ENCODE assay signal across 16 cellular contexts in genomic region chr12:105166736-105167135, GRCh38. TPM values are rescaled to one million over a fixed set of nuclear protein-coding genes. Genes with fewer than 3 reads are reported as not detected.
DNase-seq lines count a peak whose midpoint lies in the region; ATAC-seq and TF ChIP-seq lines count a peak whose summit lies in the region.
"Had no signal": no experiment of that assay in that cellular context is flagged by ENCODE, and none has a peak within 500 bp of the region (broad histone marks: within the 10 kb centered on the region; RNA-seq: fewer than 3 reads in every experiment).

No MANE protein-coding gene starts in this region.

- no peaks in the 10 kb centered on the region for H3K4me1 Mint-ChIP-seq in activated T-cell treated with anti-CD3 and anti-CD28 coated beads, Interleukin-2, amount 50 U/mL, for 72 hours (ENCODE audit: low read depth)
- no peaks in the 10 kb centered on the region for H3K4me1 Mint-ChIP-seq in activated T-cell treated with anti-CD3 and anti-CD28 coated beads, Interleukin-2, amount 50 U/mL, for 4 hours (ENCODE audit: low read depth)
- H3K4me1 Mint-ChIP-seq in activated B cell treated with CpG ODN at 0.5 μM for 24 hours = no peaks in the 10 kb centered on the region
- H3K4me1 Mint-ChIP-seq in neural progenitor cell = peaks cover 2% of the 10 kb centered on the region
- H3K4me1 Mint-ChIP-seq in stimulated activated naive B cell treated with anti-CD40 and anti-IgM and Interleukin-4, amounts not matched to agents 10 μg/mL and 1 μg/mL and 100 μg/mL, for 72 hours = no peaks in the 10 kb centered on the region
- H3K4me1 Mint-ChIP-seq: CD4-positive, alpha-beta memory T cell had no signal

- H3K4me3 Mint-ChIP-seq in activated T-cell treated with anti-CD3 and anti-CD28 coated beads, Interleukin-2, amount 50 U/mL, for 72 hours = no peak overlapping the region
- no peak overlapping the region for H3K4me3 Mint-ChIP-seq in activated T-cell treated with anti-CD3 and anti-CD28 coated beads, Interleukin-2, amount 50 U/mL, for 4 hours
- H3K4me3 Mint-ChIP-seq in activated B cell treated with CpG ODN at 0.5 μM for 24 hours (no peak overlapping the region), neural progenitor cell (no peak overlapping the region)
- H3K4me3 Mint-ChIP-seq in stimulated activated naive B cell treated with anti-CD40 and anti-IgM and Interleukin-4, amounts not matched to agents 10 μg/mL and 1 μg/mL and 100 μg/mL, for 72 hours = no peak overlapping the region
- H3K4me3 Mint-ChIP-seq: CD4-positive, alpha-beta memory T cell had no signal

- peaks cover 1 to 15% of the 10 kb centered on the region in 2 donors for H3K36me3 Mint-ChIP-seq in activated T-cell treated with anti-CD3 and anti-CD28 coated beads, Interleukin-2, amount 50 U/mL, for 72 hours (ENCODE audit: insufficient read depth in 2 of 2)
- peaks cover 31% of the 10 kb centered on the region for H3K36me3 Mint-ChIP-seq in activated T-cell treated with anti-CD3 and anti-CD28 coated beads, Interleukin-2, amount 50 U/mL, for 4 hours (ENCODE audit: insufficient read depth)
- H3K36me3 Mint-ChIP-seq in activated B cell treated with CpG ODN at 0.5 μM for 24 hours (ENCODE audit: low read depth) (peaks cover 79% of the 10 kb centered on the region), neural progenitor cell (peaks cover 23% of the 10 kb centered on the region)
- peaks cover 9 to 28% of the 10 kb centered on the region in 2 donors for H3K36me3 Mint-ChIP-seq in stimulated activated naive B cell treated with anti-CD40 and anti-IgM and Interleukin-4, amounts not matched to agents 10 μg/mL and 1 μg/mL and 100 μg/mL, for 72 hours

- H3K4me1 ChIP-seq in neural progenitor cell = no peaks in the 10 kb centered on the region

- H3K27me3 Mint-ChIP-seq in activated T-cell treated with anti-CD3 and anti-CD28 coated beads, Interleukin-2, amount 50 U/mL, for 72 hours (ENCODE audit: low read depth) = no peaks in the 10 kb centered on the region
- no peaks in the 10 kb centered on the region for H3K27me3 Mint-ChIP-seq in activated T-cell treated with anti-CD3 and anti-CD28 coated beads, Interleukin-2, amount 50 U/mL, for 4 hours (ENCODE audit: low read depth)
- H3K27me3 Mint-ChIP-seq in activated B cell treated with CpG ODN at 0.5 μM for 24 hours (no peaks in the 10 kb centered on the region), neural progenitor cell (ENCODE audit: insufficient read depth, low read depth) (no peaks in the 10 kb centered on the region)
- H3K27me3 Mint-ChIP-seq in stimulated activated naive B cell treated with anti-CD40 and anti-IgM and Interleukin-4, amounts not matched to agents 10 μg/mL and 1 μg/mL and 100 μg/mL, for 72 hours = no peaks in the 10 kb centered on the region
- H3K27me3 Mint-ChIP-seq: CD4-positive, alpha-beta memory T cell had no signal

- intact Hi-C loops in activated B cell treated with CpG ODN at 0.5 μM for 24 hours (cut with micrococcal nuclease) = no loop called here

- DNase-seq in activated T-cell treated with anti-CD3 and anti-CD28 coated beads, Interleukin-2, amount 50 U/mL, for 72 hours = no peak
- DNase-seq in activated T-cell treated with anti-CD3 and anti-CD28 coated beads, Interleukin-2, amount 50 U/mL, for 4 hours = no peak
- DNase-seq in activated B cell treated with CpG ODN at 0.5 μM for 24 hours (no peak), fibroblast of pulmonary artery (ENCODE audit: low read depth) (peak; percentile 26), stromal cell of bone marrow (ENCODE audit: low read depth) (peak; percentile 6), neural progenitor cell (ENCODE audit: low spot score) (no peak)
- DNase-seq in stimulated activated naive B cell treated with anti-CD40 and anti-IgM and Interleukin-4, amounts not matched to agents 10 μg/mL and 1 μg/mL and 100 μg/mL, for 72 hours = no peak
- DNase-seq: CD4-positive, alpha-beta memory T cell; GF-D8; MM.1S; NCI-H1105; NCI-H1694 treated with DMSO at 0.1 percent for 48 hours; NCI-H69; NK-92 treated with Interleukin-12 subunit alpha and Interleukin-12 subunit beta, amount 100 ng/mL, for 24 hours had no signal

- H2AFZ ChIP-seq in neural progenitor cell (replicated peaks) = no peak overlapping the region

- H3K9me3 Mint-ChIP-seq in activated T-cell treated with anti-CD3 and anti-CD28 coated beads, Interleukin-2, amount 50 U/mL, for 72 hours = no peaks in the 10 kb centered on the region
- no peaks in the 10 kb centered on the region for H3K9me3 Mint-ChIP-seq in activated T-cell treated with anti-CD3 and anti-CD28 coated beads, Interleukin-2, amount 50 U/mL, for 4 hours
- no peaks in the 10 kb centered on the region for H3K9me3 Mint-ChIP-seq in activated B cell treated with CpG ODN at 0.5 μM for 24 hours
- no peaks in the 10 kb centered on the region for H3K9me3 Mint-ChIP-seq in neural progenitor cell
- no peaks in the 10 kb centered on the region for H3K9me3 Mint-ChIP-seq in stimulated activated naive B cell treated with anti-CD40 and anti-IgM and Interleukin-4, amounts not matched to agents 10 μg/mL and 1 μg/mL and 100 μg/mL, for 72 hours
- H3K9me3 Mint-ChIP-seq: CD4-positive, alpha-beta memory T cell had no signal

- no peaks in the 10 kb centered on the region for H3K9me3 ChIP-seq in neural progenitor cell (ENCODE audit: low read depth)

- no peaks in the 10 kb centered on the region for H4K20me1 ChIP-seq in neural progenitor cell (ENCODE audit: low read depth)

- no peak overlapping the region for H3K4me2 ChIP-seq in neural progenitor cell
- H3K4me2 ChIP-seq: KMS-11 had no signal

- H3K4me3 ChIP-seq in fibroblast of pulmonary artery (replicated peaks; ENCODE audit: low read depth, low read length) (no peak overlapping the region), neural progenitor cell (no peak overlapping the region)

- H3K36me3 ChIP-seq in neural progenitor cell = peaks cover 24% of the 10 kb centered on the region

- peak overlapping the region; percentile 8 for H3K27ac Mint-ChIP-seq in activated T-cell treated with anti-CD3 and anti-CD28 coated beads, Interleukin-2, amount 50 U/mL, for 72 hours
- H3K27ac Mint-ChIP-seq in activated B cell treated with CpG ODN at 0.5 μM for 24 hours = peak overlapping the region; percentile 24
- H3K27ac Mint-ChIP-seq in neural progenitor cell = no peak overlapping the region
- H3K27ac Mint-ChIP-seq in stimulated activated naive B cell treated with anti-CD40 and anti-IgM and Interleukin-4, amounts not matched to agents 10 μg/mL and 1 μg/mL and 100 μg/mL, for 72 hours = no peak overlapping the region

- no peak overlapping the region for H3K9ac ChIP-seq in neural progenitor cell
- H3K9ac ChIP-seq: KMS-11 had no signal

- H3K79me2 ChIP-seq in neural progenitor cell (ENCODE audit: low read depth) = no peaks in the 10 kb centered on the region

- no peaks in the 10 kb centered on the region for H3F3A ChIP-seq in neural progenitor cell (ENCODE audit: low read depth)

- H3K27ac ChIP-seq in neural progenitor cell = no peak overlapping the region
- H3K27ac ChIP-seq: KMS-11 had no signal

- CTCF ChIA-PET in activated B cell treated with CpG ODN at 0.5 μM for 24 hours (lab: Charles Lee) = no interaction called here

- POLR2A ChIA-PET in activated B cell treated with CpG ODN at 0.5 μM for 24 hours (lab: Charles Lee) = no interaction called here

- H3K27me3 ChIP-seq in neural progenitor cell = no peaks in the 10 kb centered on the region

- ATAC-seq in activated T-cell treated with anti-CD3 and anti-CD28 coated beads, Interleukin-2, amount 50 U/mL, for 72 hours (replicated peaks in 1 of 2) = no peak
- no peak for ATAC-seq in activated T-cell treated with anti-CD3 and anti-CD28 coated beads, Interleukin-2, amount 50 U/mL, for 4 hours
- ATAC-seq in activated B cell treated with CpG ODN at 0.5 μM for 24 hours (ENCODE audit: low read depth) = no peak
- no peak for ATAC-seq in stimulated activated naive B cell treated with anti-CD40 and anti-IgM and Interleukin-4, amounts not matched to agents 10 μg/mL and 1 μg/mL and 100 μg/mL, for 72 hours (replicated peaks)
- ATAC-seq in GM21390 (IDR thresholded peaks at IDR 0.05; ENCODE audit: unreplicated experiment) = no peak

- TF ChIP-seq CTCF in activated B cell treated with CpG ODN at 0.5 μM for 24 hours (IDR thresholded peaks at IDR 0.05) (no peak), fibroblast of pulmonary artery (IDR thresholded peaks at IDR 0.05; ENCODE audit: low read length, missing control alignments) (no peak), neural progenitor cell (IDR thresholded peaks at IDR 0.05) (no peak)

RNA-seq across cellular contexts. Expression of gene WASHC4, which starts 59.2 kb away (rescaled TPM):
- total RNA-seq in activated T-cell treated with anti-CD3 and anti-CD28 coated beads, Interleukin-2, amount 50 U/mL, for 72 hours = 10 to 100 TPM; 39.5 to 40.0 TPM
- 10 to 100 TPM; 21.2 to 25.7 (median 22.7) TPM for total RNA-seq in activated T-cell treated with anti-CD3 and anti-CD28 coated beads, Interleukin-2, amount 50 U/mL, for 4 hours
- total RNA-seq in activated B cell treated with CpG ODN at 0.5 μM for 24 hours = 105 and 128 TPM in 2 replicates
- 53.9 and 81.1 TPM in 2 replicates for total RNA-seq in neural progenitor cell (ENCODE audit: low replicate concordance)

Comparison
In these comparisons a context has a peak if more than half of its experiments do, and no peak if none do; other contexts are left out.
1. DNase-seq: peak in fibroblast of pulmonary artery (single experiment) and stromal cell of bone marrow (single experiment); none in activated T-cell treated with anti-CD3 and anti-CD28 coated beads, Interleukin-2, amount 50 U/mL, for 72 hours (0 of 2), activated T-cell treated with anti-CD3 and anti-CD28 coated beads, Interleukin-2, amount 50 U/mL, for 4 hours (single experiment), activated B cell treated with CpG ODN at 0.5 μM for 24 hours (single experiment), neural progenitor cell (single experiment) and stimulated activated naive B cell treated with anti-CD40 and anti-IgM and Interleukin-4, amounts not matched to agents 10 μg/mL and 1 μg/mL and 100 μg/mL, for 72 hours (single experiment).
2. H3K27ac Mint-ChIP-seq: peak in activated T-cell treated with anti-CD3 and anti-CD28 coated beads, Interleukin-2, amount 50 U/mL, for 72 hours (single experiment) and activated B cell treated with CpG ODN at 0.5 μM for 24 hours (single experiment); none in neural progenitor cell (single experiment) and stimulated activated naive B cell treated with anti-CD40 and anti-IgM and Interleukin-4, amounts not matched to agents 10 μg/mL and 1 μg/mL and 100 μg/mL, for 72 hours (single experiment).